In the genomic region with DNA sequence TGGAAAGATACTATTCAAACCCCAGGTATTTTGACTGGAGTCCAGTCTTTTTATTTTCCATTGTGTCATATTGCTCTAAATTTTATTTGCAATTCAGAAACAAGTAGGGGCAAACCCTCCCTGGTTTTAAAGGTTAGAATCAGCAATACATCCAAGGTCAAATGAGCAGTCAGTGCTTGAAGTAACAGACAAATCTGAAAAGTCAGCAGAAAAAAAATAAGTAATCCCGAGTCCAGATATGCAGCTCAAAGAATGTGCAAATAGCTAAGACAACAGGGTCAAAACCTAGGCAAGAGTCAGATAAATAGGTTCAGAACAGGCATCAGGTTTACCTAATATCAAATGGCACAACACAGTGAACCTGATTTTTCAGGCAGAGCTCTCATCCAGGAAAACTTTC, we compare ENCODE assay signal across 24 cellular contexts.
DNase-seq lines count a peak whose midpoint lies in the region; ATAC-seq, FAIRE-seq and TF ChIP-seq lines count a peak whose summit lies in the region.
"Had no signal": no experiment of that assay in that cellular context is flagged by ENCODE, and none has a peak within 500 bp of the region (broad histone marks: within the 10 kb centered on the region; RNA-seq: fewer than 3 reads in every experiment).

No MANE protein-coding gene starts in this region.

- BruUV-seq in HepG2 (replicated peaks; lab: Mats Ljungman, UMichigan) (no TSS peak), K562 (replicated peaks; lab: Mats Ljungman, UMichigan) (no TSS peak)

- H3K27me3 ChIP-seq in HepG2 (ENCODE audit: control insufficient read depth in 1 of 2, insufficient read depth in 2 of 2, low read length in 2 of 2) (peaks cover 0 to 5% of the 10 kb centered on the region in 2 experiments; a peak in 1 of 5 replicates), right lobe of liver (no peaks in the 10 kb centered on the region), K562 (ENCODE audit: control insufficient read depth in 2 of 2, insufficient read depth in 2 of 2, low read length in 2 of 2) (no peaks in the 10 kb centered on the region)
- H3K27me3 ChIP-seq: BE2C, BLaER1 had no signal

- TF ChIP-seq POLR2A in HepG2 (IDR thresholded peaks at IDR 0.05; ENCODE audit: insufficient read depth in 1 of 2, low read depth in 2 of 2, low read length in 2 of 2) (no peak), right lobe of liver (IDR thresholded peaks at IDR 0.05) (no peak), K562 (conservative IDR thresholded peaks at IDR 0.05) (no peak)

- H3K79me2 ChIP-seq in HepG2 (ENCODE audit: insufficient read depth, low read length) (no peaks in the 10 kb centered on the region), K562 (ENCODE audit: control insufficient read depth, insufficient read depth, low read length) (peaks cover 44% of the 10 kb centered on the region)

- TF ChIP-seq RAD21 in HepG2 (CRISPR knock-in tag; IDR thresholded peaks at IDR 0.05) (no peak), K562 (CRISPR knock-in tag; conservative IDR thresholded peaks at IDR 0.05 in 1 of 2, IDR thresholded peaks at IDR 0.05 in 1 of 2) (no peak)

- in situ Hi-C loops in HepG2 (cut with HindIII; ENCODE audit: extremely low pct_ligation_motif_present, low pct_unique_long_range_greater_than_20kb), result no loop called here
- in situ Hi-C loops in K562 (cut with MboI), result no loop called here

- H3K4me2 ChIP-seq in HepG2 (ENCODE audit: low read depth, low read length) (no peak overlapping the region), K562 (ENCODE audit: insufficient read depth, low read length) (no peak overlapping the region)
- H3K4me2 ChIP-seq: BLaER1 had no signal

- no peak for ATAC-seq in HepG2
- no peak for ATAC-seq in right lobe of liver
- ATAC-seq in K562, result no peak
- ATAC-seq: GM12878 had no signal

- TF ChIP-seq CTCF in HepG2 (CRISPR knock-in tag; IDR thresholded peaks at IDR 0.05) (no peak), right lobe of liver (IDR thresholded peaks at IDR 0.05) (no peak), K562 (IDR thresholded peaks at IDR 0.05 in 2 of 3, conservative IDR thresholded peaks at IDR 0.05 in 1 of 3; ENCODE audit: insufficient read depth in 2 of 3, low read depth in 1 of 3, low read length in 3 of 3) (no peak)

- H3K9me1 ChIP-seq in K562 (ENCODE audit: control insufficient read depth, insufficient read depth, low read length), result no peaks in the 10 kb centered on the region

- intact Hi-C loops in HepG2 (cut with micrococcal nuclease; ENCODE audit: unreplicated experiment), result no loop called here
- intact Hi-C loops in right lobe of liver (cut with DNase I), result no loop called here
- intact Hi-C loops in K562 (cut with micrococcal nuclease), result no loop called here

- H3K4me3 ChIP-seq in HepG2 (replicated peaks in 1 of 3; ENCODE audit: insufficient read depth in 1 of 3, low read depth in 2 of 3, low read length in 3 of 3) (no peak overlapping the region), right lobe of liver (no peak overlapping the region), K562 (no peak overlapping the region)
- H3K4me3 ChIP-seq: BLaER1, GM12878 had no signal

- no peak for FAIRE-seq in HepG2 (lab: Jason Lieb, UNC)
- FAIRE-seq in K562 (lab: Jason Lieb, UNC), result no peak
- FAIRE-seq: GM12878, GM12892, GM18507 had no signal

- H2AFZ ChIP-seq in HepG2 (ENCODE audit: low read length) (no peak overlapping the region), K562 (ENCODE audit: low read depth, low read length) (no peak overlapping the region)

- H3K36me3 ChIP-seq in HepG2 (replicated peaks in 1 of 2; ENCODE audit: control insufficient read depth in 1 of 2, insufficient read depth in 2 of 2, low read length in 2 of 2), result no peaks in the 10 kb centered on the region
- no peaks in the 10 kb centered on the region for H3K36me3 ChIP-seq in right lobe of liver
- peaks cover 73% of the 10 kb centered on the region for H3K36me3 ChIP-seq in K562 (ENCODE audit: control insufficient read depth, insufficient read depth, low read length)
- H3K36me3 ChIP-seq: BE2C, BLaER1 had no signal

- H4K20me1 ChIP-seq in HepG2 (ENCODE audit: insufficient read depth, low read length) (no peaks in the 10 kb centered on the region), K562 (replicated peaks; ENCODE audit: control insufficient read depth, insufficient read depth, low read length) (no peaks in the 10 kb centered on the region)
- H4K20me1 ChIP-seq: BLaER1 had no signal

- POLR2A ChIA-PET in HepG2 (lab: Yijun Ruan, JAX), result no interaction called here
- POLR2A ChIA-PET in K562 (lab: Yijun Ruan, JAX), result interaction anchor here (0.7 kb wide), 1 partner anchor 10 kb away, joined by 3 read pairs; no protein-coding TSS in a partner anchor

- H3K27ac ChIP-seq in HepG2 (ENCODE audit: extremely low read length, insufficient read depth, low read length) (no peak overlapping the region), right lobe of liver (no peak overlapping the region), K562 (ENCODE audit: extremely low read depth, low read depth, low read length) (no peak overlapping the region)
- H3K27ac ChIP-seq: 22Rv1, BLaER1 had no signal

- H3K9ac ChIP-seq in HepG2 (ENCODE audit: insufficient read depth, low read depth, low read length), result no peak overlapping the region
- no peak overlapping the region for H3K9ac ChIP-seq in K562 (ENCODE audit: insufficient read depth in 1 of 2, low read depth in 2 of 2, low read length in 2 of 2)
- H3K9ac ChIP-seq: BLaER1 had no signal

- no peaks in the 10 kb centered on the region for H3K4me1 ChIP-seq in HepG2 (ENCODE audit: insufficient read depth, low read length)
- H3K4me1 ChIP-seq in right lobe of liver, result no peaks in the 10 kb centered on the region
- no peaks in the 10 kb centered on the region for H3K4me1 ChIP-seq in K562 (replicated peaks in 1 of 2; ENCODE audit: control insufficient read depth in 2 of 2, insufficient read depth in 2 of 2, low read length in 2 of 2)
- H3K4me1 ChIP-seq: BE2C, BLaER1 had no signal

- TF ChIP-seq EP300 in HepG2 (IDR thresholded peaks at IDR 0.05; ENCODE audit: low read depth in 2 of 2, low read length in 2 of 2) (no peak), HepG2 (CRISPR knock-in tag; IDR thresholded peaks at IDR 0.05; ENCODE audit: borderline replicate concordance) (no peak), K562 (IDR thresholded peaks at IDR 0.05; ENCODE audit: low read length) (no peak)

- CTCF ChIA-PET in HepG2 (lab: Yijun Ruan, JAX; ENCODE audit: low intra/inter-chr PET ratio, low total read pairs), result no interaction called here
- CTCF ChIA-PET in K562 (lab: Yijun Ruan, JAX; ENCODE audit: low intra/inter-chr PET ratio), result no interaction called here

- H3K9me3 ChIP-seq in HepG2 (ENCODE audit: low read length), result no peaks in the 10 kb centered on the region
- no peaks in the 10 kb centered on the region for H3K9me3 ChIP-seq in right lobe of liver
- no peaks in the 10 kb centered on the region for H3K9me3 ChIP-seq in K562 (replicated peaks; ENCODE audit: control insufficient read depth, insufficient read depth, low read depth, low read length)
- H3K9me3 ChIP-seq: BE2C, BLaER1 had no signal

- 0% methylated on average over 1 of the region's 1 CpG for WGBS in HepG2 (ENCODE audit: low lambda C conversion rate)
- 33% methylated on average over 1 of the region's 1 CpG for WGBS in right lobe of liver (ENCODE audit: insufficient coverage, low coverage, low lambda C conversion rate, missing lambda C conversion rate)
- WGBS in K562 (ENCODE audit: insufficient coverage, low coverage, missing lambda C conversion rate), result 81% methylated on average over 1 of the region's 1 CpG

- DNase-seq in HepG2 (ENCODE audit: low spot score) (no peak), right lobe of liver (no peak), K562 (ENCODE audit: extremely low read depth in 1 of 4, low spot score in 3 of 4) (no peak), ecto neural progenitor cell (ENCODE audit: low spot score) (no peak), NCI-H345 (lab: John Stamatoyannopoulos, UW) (no peak)
- DNase-seq: ACHN; BE2C; C1 segment of cervical spinal cord; CD4-positive, alpha-beta memory T cell; CD4-positive, CD25-positive, alpha-beta regulatory T cell; CD8-positive, alpha-beta memory T cell; COR-L47; DMS 273 treated with DMSO at 0.1 percent for 48 hours; DMS153; DMS53; DMS79; DND-41; EL; GDM1 had no signal

TF ChIP-seq in HepG2, 621 proteins besides CTCF, POLR2A, EP300 and RAD21:
- TF ChIP-seq, protein P1, sequence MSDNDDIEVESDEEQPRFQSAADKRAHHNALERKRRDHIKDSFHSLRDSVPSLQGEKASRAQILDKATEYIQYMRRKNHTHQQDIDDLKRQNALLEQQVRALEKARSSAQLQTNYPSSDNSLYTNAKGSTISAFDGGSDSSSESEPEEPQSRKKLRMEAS (IDR thresholded peaks at IDR 0.05), result no peak
- TF ChIP-seq MAFK (conservative IDR thresholded peaks at IDR 0.05 in 1 of 2, IDR thresholded peaks at IDR 0.05 in 1 of 2; ENCODE audit: low read length in 2 of 2) (peak; percentile 79 to 82), MAFF (IDR thresholded peaks at IDR 0.05; ENCODE audit: low read depth, low read length) (peak; percentile 71), CBFB (CRISPR knock-in tag; IDR thresholded peaks at IDR 0.05) (no peak)
TF ChIP-seq in HepG2: peak in this region for 2.

TF ChIP-seq in K562, 482 proteins besides CTCF, POLR2A, EP300 and RAD21 (continues in another document):
- TF ChIP-seq HLTF (IDR thresholded peaks at IDR 0.05) (no peak), ZBTB8A (IDR thresholded peaks at IDR 0.05; ENCODE audit: partially characterized antibody) (no peak), PTBP1 (IDR thresholded peaks at IDR 0.05; ENCODE audit: low read depth, low read length) (no peak), GTF2A2 (tag; IDR thresholded peaks at IDR 0.05) (no peak), U2AF2 (optimal IDR thresholded peaks at IDR 0.05; ENCODE audit: low read depth, low read length) (no peak), SMARCA4 (IDR thresholded peaks at IDR 0.05) (no peak)
- TF ChIP-seq, protein P2, sequence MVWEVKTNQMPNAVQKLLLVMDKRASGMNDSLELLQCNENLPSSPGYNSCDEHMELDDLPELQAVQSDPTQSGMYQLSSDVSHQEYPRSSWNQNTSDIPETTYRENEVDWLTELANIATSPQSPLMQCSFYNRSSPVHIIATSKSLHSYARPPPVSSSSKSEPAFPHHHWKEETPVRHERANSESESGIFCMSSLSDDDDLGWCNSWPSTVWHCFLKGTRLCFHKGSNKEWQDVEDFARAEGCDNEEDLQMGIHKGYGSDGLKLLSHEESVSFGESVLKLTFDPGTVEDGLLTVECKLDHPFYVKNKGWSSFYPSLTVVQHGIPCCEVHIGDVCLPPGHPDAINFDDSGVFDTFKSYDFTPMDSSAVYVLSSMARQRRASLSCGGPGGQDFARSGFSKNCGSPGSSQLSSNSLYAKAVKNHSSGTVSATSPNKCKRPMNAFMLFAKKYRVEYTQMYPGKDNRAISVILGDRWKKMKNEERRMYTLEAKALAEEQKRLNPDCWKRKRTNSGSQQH (CRISPR knock-in tag; IDR thresholded peaks at IDR 0.05), result no peak
